In genomic region chr2:24304098-24304497, GRCh38 we compare ENCODE assay signal across 10 cellular contexts. TPM values are rescaled to one million over a fixed set of nuclear protein-coding genes. Genes with fewer than 3 reads are reported as not detected.
DNase-seq lines count a peak whose midpoint lies in the region; ATAC-seq and TF ChIP-seq lines count a peak whose summit lies in the region.
"Had no signal": no experiment of that assay in that cellular context is flagged by ENCODE, and none has a peak within 500 bp of the region (broad histone marks: within the 10 kb centered on the region; RNA-seq: fewer than 3 reads in every experiment).

No MANE protein-coding gene starts in this region.

- CTCF ChIA-PET in GM10248 (lab: Yijun Ruan, JAX), result interaction anchor here (0.8 to 1.5 kb wide), 4 partner anchors 12 to 220 kb away, joined by 3 to 4 read pairs (median 4); no protein-coding TSS in a partner anchor

- no peaks in the 10 kb centered on the region for H3K27me3 ChIP-seq in upper lobe of left lung

- peaks cover 0 to 8% (median 5%) of the 10 kb centered on the region in 4 donors for H3K4me1 ChIP-seq in upper lobe of left lung

- H3K4me3 ChIP-seq in lower leg skin (ENCODE audit: low read depth, poor library complexity, severe bottlenecking), result no peak overlapping the region
- no peak overlapping the region for H3K4me3 ChIP-seq in upper lobe of left lung

- DNase-seq in NCI-H446 treated with DMSO at 0.1 percent for 48 hours (lab: John Stamatoyannopoulos, UW) (peak; percentile 4), NCI-H446 (lab: John Stamatoyannopoulos, UW) (no peak), lower leg skin (ENCODE audit: low spot score in 2 of 2) (peak; percentile 81 to 88), upper lobe of left lung (peak in 1 of 2 donors; percentile 87), GM10248 (ENCODE audit: extremely low spot score) (no peak), activated gamma-delta T cell (lab: John Stamatoyannopoulos, UW) (no peak)
- DNase-seq: AML-193; stimulated activated CD4-positive, alpha-beta T cell treated with anti-CD3 and anti-CD28 coated beads, Interleukin-2, amount 100 ng/mL, for 24 hours had no signal

- WGBS in lower leg skin, 2 donors, result 19 to 24% methylated on average over 4 of the region's 4 CpGs
- WGBS in upper lobe of left lung, 2 donors, result 55 to 66% methylated on average over 4 of the region's 4 CpGs

- H3K27ac ChIP-seq in cingulate gyrus (ENCODE audit: low read depth, low read length) (peak overlapping the region; percentile 25), upper lobe of left lung (peak overlapping the region; percentile 40 to 61 (median 52))

- TF ChIP-seq POLR2A in lower leg skin (IDR thresholded peaks at IDR 0.05) (no peak), upper lobe of left lung (IDR thresholded peaks at IDR 0.05) (no peak)

- peaks cover 14 to 87% (median 49%) of the 10 kb centered on the region in 4 donors for H3K36me3 ChIP-seq in upper lobe of left lung

- POLR2A ChIA-PET in GM10248 (lab: Yijun Ruan, JAX), result no interaction called here

- intact Hi-C loops in lower leg skin (cut with DNase I; ENCODE audit: low total_unique reads), result no loop called here

- peak; percentile 95 to 97 for ATAC-seq in upper lobe of left lung (ENCODE audit: low FRiP score in 2 of 2)
- ATAC-seq in GM18502 (IDR thresholded peaks at IDR 0.05; ENCODE audit: poor library complexity, unreplicated experiment), result no peak

- H3K9me3 ChIP-seq in upper lobe of left lung, result no peaks in the 10 kb centered on the region

- TF ChIP-seq CTCF in lower leg skin (IDR thresholded peaks at IDR 0.05) (no peak), upper lobe of left lung (IDR thresholded peaks at IDR 0.05) (no peak), GM10248 (IDR thresholded peaks at IDR 0.05; ENCODE audit: control extremely low read depth, extremely low read depth, low read depth, missing control alignments) (no peak)

- peak in 1 of 4 donors; percentile 59 for TF ChIP-seq EP300 in upper lobe of left lung (IDR thresholded peaks at IDR 0.05)

RNA-seq across cellular contexts. Expression of gene ITSN2, which starts 56.2 kb away (rescaled TPM):
- total RNA-seq in lower leg skin (10 to 100 TPM; 58.1 to 68.4 (median 65.8) TPM), upper lobe of left lung (100 to 1,000 TPM in 2 of 6 donors, 10 to 100 TPM in 4; 73.4 to 119 (median 91.3) TPM)

Comparison
In these comparisons a context has a peak if more than half of its experiments do, and no peak if none do; other contexts are left out.
1. DNase-seq: peak in NCI-H446 treated with DMSO at 0.1 percent for 48 hours (single experiment) and lower leg skin (2 of 2); none in NCI-H446 (0 of 2), GM10248 (single experiment) and activated gamma-delta T cell (single experiment).